In the genomic region with DNA sequence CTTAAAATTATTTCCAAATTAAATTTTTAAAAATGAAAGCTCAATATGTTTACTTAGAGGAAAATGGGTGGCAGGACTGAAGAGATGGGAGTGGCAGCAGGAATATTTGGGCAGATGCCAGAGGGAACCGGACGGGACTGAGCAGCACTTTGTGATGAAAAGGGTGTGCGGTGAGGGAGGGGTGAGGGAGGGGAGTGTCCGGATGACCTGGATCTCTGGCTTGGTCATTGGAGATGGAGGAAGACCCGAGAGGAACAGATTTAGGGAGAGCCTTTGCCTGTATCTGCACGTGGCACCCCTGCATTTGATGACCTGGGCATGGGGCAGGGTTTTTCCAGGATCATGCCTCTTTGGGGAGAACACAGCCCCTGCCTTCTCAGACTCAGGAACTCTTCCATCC, we compare ENCODE assay signal across 20 cellular contexts.
DNase-seq lines count a peak whose midpoint lies in the region; ATAC-seq and TF ChIP-seq lines count a peak whose summit lies in the region.
"Had no signal": no experiment of that assay in that cellular context is flagged by ENCODE, and none has a peak within 500 bp of the region (broad histone marks: within the 10 kb centered on the region; RNA-seq: fewer than 3 reads in every experiment).

No MANE protein-coding gene starts in this region.

- peaks cover 24% of the 10 kb centered on the region for H3K27me3 ChIP-seq in left ventricle myocardium inferior (ENCODE audit: low read depth)
- no peaks in the 10 kb centered on the region for H3K27me3 ChIP-seq in ovary
- H3K27me3 ChIP-seq: BE2C, brain microvascular endothelial cell, thyroid gland had no signal

- intact Hi-C loops in left ventricle myocardium inferior (cut with micrococcal nuclease), result no loop called here
- intact Hi-C loops in ovary (cut with DNase I), result no loop called here

- H3K27ac ChIP-seq in left ventricle myocardium inferior (replicated peaks) (no peak overlapping the region), ovary (no peak overlapping the region)
- H3K27ac ChIP-seq: brain microvascular endothelial cell, SK-N-MC, thyroid gland had no signal

- no peaks in the 10 kb centered on the region for H3K36me3 ChIP-seq in left ventricle myocardium inferior
- H3K36me3 ChIP-seq in ovary, result no peaks in the 10 kb centered on the region
- H3K36me3 ChIP-seq: BE2C, brain microvascular endothelial cell, thyroid gland had no signal

- DNase-seq in AG20443 (ENCODE audit: low spot score) (peak; percentile 44), LoVo (ENCODE audit: low spot score) (peak; percentile 3), left ventricle myocardium inferior (no peak), ovary (peak; percentile 28 to 58 (median 47)), pons (ENCODE audit: low spot score) (no peak), SKM-1 (lab: John Stamatoyannopoulos, UW; ENCODE audit: unreplicated experiment) (no peak)
- DNase-seq in activated CD4-positive, alpha-beta T cell treated with anti-CD3 and anti-CD28 coated beads for 48 hours, result no peak
- DNase-seq: activated CD4-positive, CD25-positive, alpha-beta regulatory T cell; brain microvascular endothelial cell; cortex of kidney; mucosa of descending colon; NCI-H1048; NCI-H2107; NCI-H524; T1000; thyroid gland had no signal

- TF ChIP-seq CTCF in left ventricle myocardium inferior (IDR thresholded peaks at IDR 0.05; ENCODE audit: borderline replicate concordance) (no peak), ovary (IDR thresholded peaks at IDR 0.05) (no peak)

- H3K9me3 ChIP-seq in left ventricle myocardium inferior (replicated peaks) (no peaks in the 10 kb centered on the region), ovary (no peaks in the 10 kb centered on the region)
- H3K9me3 ChIP-seq: BE2C, mucosa of descending colon, thyroid gland had no signal

- TF ChIP-seq POLR2A in ovary (IDR thresholded peaks at IDR 0.05), result no peak

- H3K4me1 ChIP-seq in left ventricle myocardium inferior, result peaks cover 11% of the 10 kb centered on the region
- H3K4me1 ChIP-seq in ovary (ENCODE audit: insufficient read depth), result peaks cover 6% of the 10 kb centered on the region
- H3K4me1 ChIP-seq: thyroid gland had no signal

- H3K4me3 ChIP-seq in left ventricle myocardium inferior (peak overlapping the region; percentile 38), ovary (no peak overlapping the region)
- H3K4me3 ChIP-seq: mucosa of descending colon, SK-N-MC, thyroid gland had no signal

- ATAC-seq in GM19455 (IDR thresholded peaks at IDR 0.05; ENCODE audit: unreplicated experiment), result no peak
- ATAC-seq: mucosa of descending colon; stimulated activated memory B cell treated with anti-CD40 and anti-IgM and Interleukin-4, amounts not matched to agents 10 μg/mL and 1 μg/mL and 100 μg/mL, for 72 hours had no signal

- TF ChIP-seq EP300 in ovary (IDR thresholded peaks at IDR 0.05), result no peak

- 3 to 13% (median 6%) methylated on average over 6 of the region's 6 CpGs for WGBS in ovary, 3 donors

Comparison
In these comparisons a context has a peak if more than half of its experiments do, and no peak if none do; other contexts are left out.
1. DNase-seq: peak in AG20443 (single experiment), LoVo (single experiment) and ovary (5 of 5); none in left ventricle myocardium inferior (single experiment), activated CD4-positive, alpha-beta T cell treated with anti-CD3 and anti-CD28 coated beads for 48 hours (single experiment), pons (single experiment) and SKM-1 (single experiment).